4 cellular contexts compared by ENCODE assay signal in the genomic region with DNA sequence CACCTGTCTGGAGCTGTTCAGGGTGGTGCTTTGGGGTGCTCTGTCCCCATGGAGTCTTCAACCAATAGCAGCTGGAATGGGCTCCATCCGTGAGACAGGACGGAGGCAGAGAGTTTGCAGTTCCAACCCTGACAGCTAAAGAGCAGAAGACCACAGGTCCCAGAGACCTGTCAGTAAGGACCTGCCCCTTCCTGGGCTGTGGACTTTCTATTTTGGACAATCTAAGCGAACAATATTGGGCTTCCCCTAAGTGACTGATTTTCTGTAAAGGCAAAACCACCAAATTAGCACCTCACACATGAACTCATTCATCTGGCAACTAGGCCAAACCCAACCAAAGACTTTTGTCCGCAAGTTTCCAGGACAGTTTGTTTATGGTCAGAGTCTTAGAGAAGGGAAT. TPM values are rescaled to one million over a fixed set of nuclear protein-coding genes. Genes with fewer than 3 reads are reported as not detected.
"Had no signal": no experiment of that assay in that cellular context is flagged by ENCODE, and none has a peak within 500 bp of the region (broad histone marks: within the 10 kb centered on the region; RNA-seq: fewer than 3 reads in every experiment).

No MANE protein-coding gene starts in this region.

RNA-seq across cellular contexts. Expression of a gene that starts 50.5 kb away (rescaled TPM):
- total RNA-seq: LHCN-M2, M059J, MCF 10A, NCI-H460 had no signal
